ENCODE assay signal across 10 cellular contexts in the genomic region with DNA sequence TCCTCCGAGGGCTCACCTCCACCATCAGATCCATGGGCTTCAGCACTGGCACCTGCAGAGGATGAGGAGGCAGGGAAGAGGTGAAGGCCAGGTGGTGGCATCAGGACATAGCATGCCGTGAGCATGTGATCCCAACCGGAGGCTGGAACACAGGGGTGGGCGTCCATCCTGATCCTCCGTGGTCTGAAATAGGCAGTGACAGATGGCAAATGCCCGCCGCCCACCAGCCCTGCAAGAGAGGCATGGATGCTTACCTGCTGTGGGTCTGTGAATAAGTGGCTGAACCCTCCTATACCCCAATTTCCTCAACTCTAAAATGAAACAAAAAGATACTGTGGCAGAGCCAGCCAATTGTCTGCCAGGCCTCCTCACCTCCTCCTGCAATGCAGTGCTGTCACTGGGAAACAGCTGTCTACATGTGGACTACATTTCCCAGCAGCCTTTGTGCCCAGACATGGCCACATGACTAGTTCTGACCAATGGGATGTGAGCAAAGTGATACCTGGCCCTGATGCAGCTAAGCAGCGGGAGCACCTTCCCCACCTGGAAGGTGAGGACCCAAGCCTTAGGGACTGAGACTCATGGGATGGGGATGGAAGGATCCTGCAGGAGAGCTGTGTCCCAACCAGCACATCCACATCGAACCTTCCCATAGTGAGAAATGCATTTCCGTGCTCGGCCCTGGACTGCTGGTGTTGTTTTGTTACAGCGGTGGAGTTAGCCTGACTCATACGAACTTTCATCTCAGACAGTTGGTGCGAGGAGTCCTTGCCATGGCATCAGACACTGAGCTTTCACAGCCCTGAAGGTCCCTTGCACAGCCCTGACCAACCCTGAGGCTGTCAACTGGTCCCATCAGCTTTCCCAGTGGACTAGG.
DNase-seq lines count a peak whose midpoint lies in the region; ATAC-seq, FAIRE-seq and TF ChIP-seq lines count a peak whose summit lies in the region.
"Had no signal": no experiment of that assay in that cellular context is flagged by ENCODE, and none has a peak within 500 bp of the region (broad histone marks: within the 10 kb centered on the region; RNA-seq: fewer than 3 reads in every experiment).

No MANE protein-coding gene starts in this region.

- H3K27me3 ChIP-seq in prostate gland (replicated peaks; ENCODE audit: insufficient read depth) = no peaks in the 10 kb centered on the region

- peaks cover 9% of the 10 kb centered on the region for H3K27me3 Mint-ChIP-seq in activated T-cell treated with anti-CD3 and anti-CD28 coated beads, Interleukin-2, amount 50 U/mL, for 4 hours (ENCODE audit: low read depth)

- intact Hi-C loops in prostate gland (cut with DNase I) = no loop called here

- H3K4me3 ChIP-seq in LNCaP clone FGC (ENCODE audit: low read depth, low read length) = no peak overlapping the region
- H3K4me3 ChIP-seq in prostate gland = no peak overlapping the region
- H3K4me3 ChIP-seq: skin epidermis had no signal

- WGBS in prostate gland = 87% methylated on average over 14 of the region's 14 CpGs

- H3K4me1 Mint-ChIP-seq in activated T-cell treated with anti-CD3 and anti-CD28 coated beads, Interleukin-2, amount 50 U/mL, for 4 hours (ENCODE audit: low read depth) = no peaks in the 10 kb centered on the region
- H3K4me1 Mint-ChIP-seq: central memory CD8-positive, alpha-beta T cell had no signal

- no peak for TF ChIP-seq POLR2A in prostate gland (IDR thresholded peaks at IDR 0.05)

- peak; percentile 85 for DNase-seq in D721Med (ENCODE audit: insufficient read length, low spot score)
- peak; percentile 15 for DNase-seq in LNCaP clone FGC (ENCODE audit: low read depth)
- no peak for DNase-seq in activated T-cell treated with anti-CD3 and anti-CD28 coated beads, Interleukin-2, amount 50 U/mL, for 4 hours
- DNase-seq in iris pigment epithelial cell (ENCODE audit: low read depth) = peak; percentile 51
- no peak for DNase-seq in AML-193 (lab: John Stamatoyannopoulos, UW)
- DNase-seq in prostate gland (ENCODE audit: low spot score) = no peak

- no peaks in the 10 kb centered on the region for H3K36me3 Mint-ChIP-seq in activated T-cell treated with anti-CD3 and anti-CD28 coated beads, Interleukin-2, amount 50 U/mL, for 4 hours (ENCODE audit: insufficient read depth)

- no peaks in the 10 kb centered on the region for H3K9me3 ChIP-seq in prostate gland

- H3K9me3 Mint-ChIP-seq in activated T-cell treated with anti-CD3 and anti-CD28 coated beads, Interleukin-2, amount 50 U/mL, for 4 hours = no peaks in the 10 kb centered on the region
- H3K9me3 Mint-ChIP-seq: central memory CD8-positive, alpha-beta T cell had no signal

- H3K36me3 ChIP-seq in prostate gland = no peaks in the 10 kb centered on the region

- no peak for TF ChIP-seq CTCF in D721Med (IDR thresholded peaks at IDR 0.05; ENCODE audit: insufficient read depth, missing control alignments)
- no peak for TF ChIP-seq CTCF in LNCaP clone FGC (IDR thresholded peaks at IDR 0.05; ENCODE audit: control insufficient read depth, extremely low read depth, insufficient read depth)
- no peak for TF ChIP-seq CTCF in prostate gland (IDR thresholded peaks at IDR 0.05)

- no peak overlapping the region for H3K4me3 Mint-ChIP-seq in activated T-cell treated with anti-CD3 and anti-CD28 coated beads, Interleukin-2, amount 50 U/mL, for 4 hours
- H3K4me3 Mint-ChIP-seq: central memory CD8-positive, alpha-beta T cell had no signal

- no peak for FAIRE-seq in D721Med (lab: Jason Lieb, UNC)

- H3K4me1 ChIP-seq in prostate gland (replicated peaks) = no peaks in the 10 kb centered on the region

- H3K27ac ChIP-seq in prostate gland = no peak overlapping the region
- H3K27ac ChIP-seq: skin epidermis had no signal

- ATAC-seq in GM18870 (IDR thresholded peaks at IDR 0.05; ENCODE audit: unreplicated experiment) = peak; percentile 60
- peak; percentile 35 to 61 for ATAC-seq in activated T-cell treated with anti-CD3 and anti-CD28 coated beads, Interleukin-2, amount 50 U/mL, for 4 hours
- no peak for ATAC-seq in HG02970 (IDR thresholded peaks at IDR 0.05; ENCODE audit: low FRiP score, unreplicated experiment)

Comparison
In these comparisons a context has a peak if more than half of its experiments do, and no peak if none do; other contexts are left out.
1. DNase-seq: peak in D721Med (single experiment), LNCaP clone FGC (single experiment) and iris pigment epithelial cell (single experiment); none in activated T-cell treated with anti-CD3 and anti-CD28 coated beads, Interleukin-2, amount 50 U/mL, for 4 hours (single experiment), AML-193 (0 of 2) and prostate gland (single experiment).